30 cellular contexts compared by ENCODE assay signal in genomic region chr6:143605894-143606293, GRCh38.
"Had no signal": no experiment of that assay in that cellular context is flagged by ENCODE, and none has a peak within 500 bp of the region (broad histone marks: within the 10 kb centered on the region; RNA-seq: fewer than 3 reads in every experiment).

No MANE protein-coding gene starts in this region.

- H3K9me3 ChIP-seq: ascending aorta, breast epithelium, esophagus muscularis mucosa, gastroesophageal sphincter, heart right ventricle had no signal

- H3K27ac ChIP-seq: ascending aorta, breast epithelium, cardiac muscle cell, esophagus muscularis mucosa, gastroesophageal sphincter, heart right ventricle had no signal

- H3K27me3 ChIP-seq: ascending aorta, breast epithelium, cardiac muscle cell, esophagus muscularis mucosa, gastroesophageal sphincter, heart right ventricle had no signal

- H3K36me3 ChIP-seq: ascending aorta, breast epithelium, cardiac muscle cell, esophagus muscularis mucosa, gastroesophageal sphincter, heart right ventricle had no signal

- H3K4me1 ChIP-seq: breast epithelium had no signal

- DNase-seq: activated CD4-positive, alpha-beta memory T cell treated with anti-CD3 and anti-CD28 coated beads for 36 hours; activated CD4-positive, alpha-beta T cell treated with anti-CD3 and anti-CD28 coated beads for 36 hours; activated CD4-positive, alpha-beta T cell treated with anti-CD3 and anti-CD28 coated beads, Interleukin-2, amount 10 ng/mL, durations not matched to agents 24 days and 14 days; activated CD4-positive, CD25-positive, alpha-beta regulatory T cell; activated CD4-positive, CD25-positive, alpha-beta regulatory T cell treated with anti-CD3 and anti-CD28 coated beads, Interleukin-2, amount 50 U/mL, for 72 hours; activated CD8-positive, alpha-beta memory T cell treated with anti-CD3 and anti-CD28 coated beads, Interleukin-2, amount 10 ng/mL, durations not matched to agents 7 days and 5 days; activated CD8-positive, alpha-beta memory T cell treated with anti-CD3 and anti-CD28 coated beads, Interleukin-2, amount 50 U/mL, for 4 hours; activated CD8-positive, alpha-beta T cell treated with anti-CD3 and anti-CD28 coated beads, Interleukin-2, amount 10 ng/mL, durations not matched to agents 7 days and 5 days; activated gamma-delta T cell; activated naive CD4-positive, alpha-beta T cell; activated naive CD4-positive, alpha-beta T cell treated with anti-CD3 and anti-CD28 coated beads, Interleukin-2, amount 10 ng/mL, durations not matched to agents 7 days and 5 days; activated naive CD8-positive, alpha-beta T cell treated with anti-CD3 and anti-CD28 coated beads, Interleukin-2, amount 10 ng/mL, durations not matched to agents 7 days and 5 days; activated T-cell treated with anti-CD3 and anti-CD28 coated beads, Interleukin-2, amount 50 U/mL, for 24 hours; activated T-cell treated with anti-CD3 and anti-CD28 coated beads, Interleukin-2, amount 50 U/mL, for 72 hours; central memory CD4-positive, alpha-beta T cell; cerebellar nuclear complex; cortex of kidney; dermis blood vessel endothelial cell; effector CD4-positive, alpha-beta T cell; effector memory CD8-positive, alpha-beta T cell; erythroblast; foreskin melanocyte; heart right ventricle; T-helper 2 cell had no signal

- H3K4me3 ChIP-seq: ascending aorta, breast epithelium, cardiac muscle cell, esophagus muscularis mucosa, gastroesophageal sphincter, heart right ventricle had no signal

- ATAC-seq: activated CD4-positive, alpha-beta T cell treated with anti-CD3 and anti-CD28 coated beads for 36 hours; activated CD8-positive, alpha-beta memory T cell treated with anti-CD3 and anti-CD28 coated beads, Interleukin-2, amount 10 ng/mL, durations not matched to agents 7 days and 5 days; activated CD8-positive, alpha-beta T cell treated with anti-CD3 and anti-CD28 coated beads, Interleukin-2, amount 10 ng/mL, durations not matched to agents 7 days and 5 days; activated naive CD4-positive, alpha-beta T cell treated with anti-CD3 and anti-CD28 coated beads, Interleukin-2, amount 50 U/mL, for 72 hours; activated T-cell treated with anti-CD3 and anti-CD28 coated beads, Interleukin-2, amount 50 U/mL, for 72 hours; effector memory CD8-positive, alpha-beta T cell; gastroesophageal sphincter; heart right ventricle had no signal
